ENCODE assay signal across 13 cellular contexts in the genomic region with DNA sequence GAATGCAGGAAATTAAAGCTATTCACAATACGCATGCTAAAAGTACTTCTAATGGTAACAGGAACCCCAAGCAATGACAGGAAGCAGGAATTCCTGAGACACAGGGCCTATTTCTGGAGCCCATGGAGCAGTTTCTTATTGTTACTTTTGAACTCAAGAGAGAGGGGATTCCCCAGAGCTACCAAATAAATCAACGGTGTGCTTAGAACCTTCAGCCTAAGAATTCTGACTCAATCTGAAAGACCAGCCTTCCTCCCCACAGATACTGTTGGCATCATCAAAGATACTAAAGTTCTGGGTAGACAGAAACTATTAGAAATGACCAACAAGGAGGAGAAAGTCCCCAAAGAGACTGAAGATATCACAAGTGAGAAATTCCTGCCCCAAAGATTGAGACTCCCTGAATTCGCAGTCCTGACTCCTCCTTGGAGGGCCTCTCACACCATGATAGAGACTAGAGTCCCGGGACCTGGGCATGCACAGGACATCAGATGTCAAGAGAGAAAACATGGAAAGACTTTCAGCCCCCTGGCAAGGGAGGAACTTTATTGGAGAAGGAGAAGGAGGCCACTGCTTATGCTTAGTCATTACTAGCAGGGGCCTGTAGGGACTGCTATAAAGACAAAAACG. TPM values are rescaled to one million over a fixed set of nuclear protein-coding genes. Genes with fewer than 3 reads are reported as not detected.
A peak's percentile ranks its signal among the peaks of the same experiment; 100 is the strongest.
DNase-seq lines count a peak whose midpoint lies in the region; ATAC-seq and TF ChIP-seq lines count a peak whose summit lies in the region.
"Had no signal": no experiment of that assay in that cellular context is flagged by ENCODE, and none has a peak within 500 bp of the region (broad histone marks: within the 10 kb centered on the region; RNA-seq: fewer than 3 reads in every experiment).

No MANE protein-coding gene starts in this region.

- 88 to 93% methylated on average over 4 to 5 of the region's 5 CpGs for WGBS in endodermal cell (ENCODE audit: insufficient coverage in 1 of 2, insufficient read length in 1 of 2), 2 experiments

- peak; percentile 91 for ATAC-seq in GM18907 (IDR thresholded peaks at IDR 0.05; ENCODE audit: unreplicated experiment)
- ATAC-seq in HG02840 (IDR thresholded peaks at IDR 0.05; ENCODE audit: low FRiP score, unreplicated experiment) = peak; percentile 63
- ATAC-seq: SK-N-SH treated with all-trans-retinoic acid at 6 μM for 48 hours had no signal

- H3K4me1 Mint-ChIP-seq in T-helper 2 cell treated with Interferon-gamma antibody and Interleukin-4, amounts not matched to agents 5 μg/mL and 100 μg/mL, for 36 hours (ENCODE audit: low read depth) = peaks cover 43% of the 10 kb centered on the region
- H3K4me1 Mint-ChIP-seq in endodermal cell = peaks cover 48% of the 10 kb centered on the region

- peaks cover 4% of the 10 kb centered on the region for H3K36me3 Mint-ChIP-seq in T-helper 2 cell treated with Interferon-gamma antibody and Interleukin-4, amounts not matched to agents 5 μg/mL and 100 μg/mL, for 36 hours (ENCODE audit: low read depth)
- no peaks in the 10 kb centered on the region for H3K36me3 Mint-ChIP-seq in endodermal cell (ENCODE audit: low read depth)

- in situ Hi-C loops in KBM-7 (cut with MboI; ENCODE audit: low pct_unique_long_range_greater_than_20kb, low sequenced_read_pairs) = no loop called here

- H3K36me3 ChIP-seq in endodermal cell (ENCODE audit: control insufficient read depth, insufficient read depth, low read length) = no peaks in the 10 kb centered on the region

- no peak overlapping the region for H3K4me3 ChIP-seq in endodermal cell (ENCODE audit: low read length)
- H3K4me3 ChIP-seq: testis had no signal

- H3K27me3 Mint-ChIP-seq in T-helper 2 cell treated with Interferon-gamma antibody and Interleukin-4, amounts not matched to agents 5 μg/mL and 100 μg/mL, for 36 hours (ENCODE audit: low read depth) = peaks cover 1% of the 10 kb centered on the region
- no peaks in the 10 kb centered on the region for H3K27me3 Mint-ChIP-seq in endodermal cell (ENCODE audit: insufficient read depth)

- H3K9me3 ChIP-seq in endodermal cell (ENCODE audit: control insufficient read depth, low read length) = peaks cover 15% of the 10 kb centered on the region
- H3K9me3 ChIP-seq: testis had no signal

- peaks cover 8% of the 10 kb centered on the region for H3K4me1 ChIP-seq in endodermal cell (ENCODE audit: control insufficient read depth, insufficient read depth, low read length)
- H3K4me1 ChIP-seq: testis had no signal

- H3K27ac ChIP-seq in endodermal cell (ENCODE audit: low read depth, low read length) = no peak overlapping the region
- H3K27ac ChIP-seq: testis had no signal

- peak overlapping the region; percentile 13 for H3K4me3 Mint-ChIP-seq in T-helper 2 cell treated with Interferon-gamma antibody and Interleukin-4, amounts not matched to agents 5 μg/mL and 100 μg/mL, for 36 hours
- no peak overlapping the region for H3K4me3 Mint-ChIP-seq in endodermal cell
- H3K4me3 Mint-ChIP-seq: HFFc6 had no signal

- peak overlapping the region; percentile 33 for H3K27ac Mint-ChIP-seq in T-helper 2 cell treated with Interferon-gamma antibody and Interleukin-4, amounts not matched to agents 5 μg/mL and 100 μg/mL, for 36 hours
- H3K27ac Mint-ChIP-seq in endodermal cell = no peak overlapping the region

- no peak overlapping the region for H3K9ac ChIP-seq in endodermal cell (ENCODE audit: extremely low read depth, low read length, poor library complexity, severe bottlenecking)

- no peak for TF ChIP-seq CTCF in GM10266 (IDR thresholded peaks at IDR 0.05; ENCODE audit: control insufficient read depth, insufficient read depth, low read depth, missing control alignments)
- no peak for TF ChIP-seq CTCF in endodermal cell (conservative IDR thresholded peaks at IDR 0.05)

- no peaks in the 10 kb centered on the region for H3K27me3 ChIP-seq in endodermal cell (ENCODE audit: control insufficient read depth, insufficient read depth, low read length, poor library complexity, severe bottlenecking)
- H3K27me3 ChIP-seq: testis had no signal

- peak; percentile 52 for DNase-seq in GM10266 (ENCODE audit: extremely low spot score)
- peak; percentile 28 for DNase-seq in T-helper 2 cell treated with Interferon-gamma antibody and Interleukin-4, amounts not matched to agents 5 μg/mL and 100 μg/mL, for 36 hours (ENCODE audit: low spot score)
- no peak for DNase-seq in endodermal cell
- DNase-seq in KBM-7 = no peak
- no peak for DNase-seq in SW480 (ENCODE audit: low spot score)
- no peak for DNase-seq in retina
- DNase-seq: DMS153, HFFc6, left colon, testis had no signal

- H3K9me3 Mint-ChIP-seq in T-helper 2 cell treated with Interferon-gamma antibody and Interleukin-4, amounts not matched to agents 5 μg/mL and 100 μg/mL, for 36 hours = peaks cover 18% of the 10 kb centered on the region
- H3K9me3 Mint-ChIP-seq in endodermal cell = peaks cover 7% of the 10 kb centered on the region
- H3K9me3 Mint-ChIP-seq: HFFc6 had no signal

RNA-seq across cellular contexts. Expression of gene RTRAF, which starts 32.7 kb away (rescaled TPM):
- 100 to 1,000 TPM; 284 to 307 TPM for total RNA-seq in endodermal cell
- 355 TPM for polyA plus RNA-seq in endodermal cell (2013, experiment 1 of 2)
- polyA plus RNA-seq in endodermal cell (2013, experiment 2 of 2) = 325 TPM

RNA-seq across cellular contexts. Expression of gene NID2, which starts 46.8 kb away (rescaled TPM):
- total RNA-seq in endodermal cell = 1 to 10 TPM; 1.7 to 2.9 TPM
- polyA plus RNA-seq in endodermal cell (2013, experiment 1 of 2) = 13.1 TPM
- 11.8 TPM for polyA plus RNA-seq in endodermal cell (2013, experiment 2 of 2)

Comparison
In these comparisons a context has a peak if more than half of its experiments do, and no peak if none do; other contexts are left out.
1. DNase-seq: peak in GM10266 (single experiment) and T-helper 2 cell treated with Interferon-gamma antibody and Interleukin-4, amounts not matched to agents 5 μg/mL and 100 μg/mL, for 36 hours (single experiment); none in endodermal cell (single experiment), KBM-7 (single experiment), SW480 (single experiment) and retina (single experiment).